17 cellular contexts compared by ENCODE assay signal in the genomic region with DNA sequence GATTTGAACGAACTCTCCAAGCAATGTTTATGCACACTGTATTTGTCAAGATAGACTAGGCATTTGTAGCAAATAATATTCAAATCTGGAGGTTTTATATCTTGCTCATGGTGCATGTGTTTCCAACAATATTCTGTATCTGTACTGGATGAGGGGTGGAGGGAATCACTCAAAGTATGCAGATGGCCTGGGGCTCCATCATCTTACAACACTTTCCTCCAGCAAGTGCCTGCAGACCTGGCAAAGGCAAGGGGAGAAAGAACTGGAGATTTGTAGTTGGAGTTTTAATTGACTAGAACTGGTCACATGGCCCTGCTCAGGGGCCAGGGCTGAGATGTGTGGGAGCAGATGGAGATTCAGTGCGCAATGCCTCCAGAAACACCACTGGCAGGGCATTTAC.
"Had no signal": no experiment of that assay in that cellular context is flagged by ENCODE, and none has a peak within 500 bp of the region (broad histone marks: within the 10 kb centered on the region; RNA-seq: fewer than 3 reads in every experiment).

No MANE protein-coding gene starts in this region.

- DNase-seq: colonic mucosa; cortex of kidney; effector memory CD4-positive, alpha-beta T cell; foreskin keratinocyte; heart left ventricle; hypothalamus; left cardiac atrium; left lung; left ventricle myocardium superior; lower lobe of right lung; mesenchymal stem cell; mucosa of descending colon had no signal

- H3K9me3 Mint-ChIP-seq: dendritic cell treated with granulocyte-macrophage colony-stimulating factor and Interleukin-4, amounts not matched to agents 40 ng/mL and 50 ng/mL, for 4 days had no signal

- ATAC-seq: foreskin keratinocyte, gastroesophageal sphincter, heart left ventricle, left cardiac atrium, left ventricle myocardium superior, mucosa of descending colon had no signal

- H3K4me3 Mint-ChIP-seq: dendritic cell treated with granulocyte-macrophage colony-stimulating factor and Interleukin-4, amounts not matched to agents 40 ng/mL and 50 ng/mL, for 4 days; mesothelial cell of epicardium had no signal

- H3K27ac ChIP-seq: colonic mucosa, esophagus muscularis mucosa, foreskin keratinocyte, gastroesophageal sphincter, heart left ventricle, hepatocyte, left lung, lower lobe of right lung had no signal

- H2AFZ ChIP-seq: hepatocyte had no signal

- H3K27ac Mint-ChIP-seq: dendritic cell treated with granulocyte-macrophage colony-stimulating factor and Interleukin-4, amounts not matched to agents 40 ng/mL and 50 ng/mL, for 4 days; mesothelial cell of epicardium had no signal

- H3K9me3 ChIP-seq: colonic mucosa, esophagus muscularis mucosa, gastroesophageal sphincter, left lung, lower lobe of right lung, mucosa of descending colon had no signal

- H3K27me3 Mint-ChIP-seq: dendritic cell treated with granulocyte-macrophage colony-stimulating factor and Interleukin-4, amounts not matched to agents 40 ng/mL and 50 ng/mL, for 4 days had no signal

- H3K27me3 ChIP-seq: colonic mucosa, esophagus muscularis mucosa, foreskin keratinocyte, gastroesophageal sphincter, heart left ventricle, hepatocyte, left lung had no signal

- H3K4me2 ChIP-seq: hepatocyte had no signal

- H3K4me3 ChIP-seq: colonic mucosa, esophagus muscularis mucosa, gastroesophageal sphincter, heart left ventricle, hepatocyte, left lung, lower lobe of right lung, mucosa of descending colon had no signal

- H3K4me1 ChIP-seq: colonic mucosa, esophagus muscularis mucosa, gastroesophageal sphincter, left lung, lower lobe of right lung had no signal

- H3K36me3 ChIP-seq: colonic mucosa, esophagus muscularis mucosa, gastroesophageal sphincter, heart left ventricle, left lung, lower lobe of right lung had no signal

- H3K79me2 ChIP-seq: hepatocyte had no signal
